25 cellular contexts compared by ENCODE assay signal in the genomic region with DNA sequence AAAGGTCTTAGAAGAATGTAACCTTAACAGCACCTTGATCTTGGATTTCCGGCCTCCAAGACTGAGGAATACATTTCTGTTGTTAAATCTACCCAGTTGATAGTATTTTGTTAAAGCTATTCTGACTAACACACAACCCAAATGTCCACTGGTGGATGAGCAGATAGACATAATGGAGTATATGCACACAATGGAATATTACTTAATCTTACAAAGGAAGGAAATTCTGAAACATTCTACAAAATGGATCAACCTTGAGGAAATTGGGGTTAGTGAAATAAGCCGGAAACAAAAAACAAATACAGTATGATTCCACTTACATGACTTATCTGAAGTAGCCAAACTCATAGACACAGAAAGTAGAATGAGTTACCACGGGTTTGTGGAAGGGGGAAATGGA.
"Had no signal": no experiment of that assay in that cellular context is flagged by ENCODE, and none has a peak within 500 bp of the region (broad histone marks: within the 10 kb centered on the region; RNA-seq: fewer than 3 reads in every experiment).

No MANE protein-coding gene starts in this region.

- ATAC-seq: gastrocnemius medialis; left lung; natural killer cell; stimulated activated memory B cell treated with anti-CD40 and anti-IgM and Interleukin-4, amounts not matched to agents 10 μg/mL and 1 μg/mL and 100 μg/mL, for 72 hours had no signal

- H3K27me3 Mint-ChIP-seq: activated CD4-positive, alpha-beta memory T cell treated with anti-CD3 and anti-CD28 coated beads, Interleukin-2, amount 10 ng/mL, durations not matched to agents 7 days and 5 days; activated CD4-positive, alpha-beta T cell treated with anti-CD3 and anti-CD28 coated beads, Interleukin-2, amount 10 ng/mL, durations not matched to agents 7 days and 5 days; activated naive CD4-positive, alpha-beta T cell treated with anti-CD3 and anti-CD28 coated beads, Interleukin-2, amount 10 ng/mL, durations not matched to agents 7 days and 5 days; activated naive CD8-positive, alpha-beta T cell treated with anti-CD3 and anti-CD28 coated beads, Interleukin-2, amount 10 ng/mL, durations not matched to agents 7 days and 5 days; activated T-cell treated with anti-CD3 and anti-CD28 coated beads, Interleukin-2, amount 50 U/mL, for 24 hours; stimulated activated memory B cell treated with anti-CD40 and anti-IgM and Interleukin-4, amounts not matched to agents 10 μg/mL and 1 μg/mL and 100 μg/mL, for 72 hours had no signal

- H3K27ac Mint-ChIP-seq: activated CD4-positive, alpha-beta memory T cell treated with anti-CD3 and anti-CD28 coated beads, Interleukin-2, amount 10 ng/mL, durations not matched to agents 7 days and 5 days; activated CD4-positive, alpha-beta T cell treated with anti-CD3 and anti-CD28 coated beads, Interleukin-2, amount 10 ng/mL, durations not matched to agents 7 days and 5 days; activated naive CD4-positive, alpha-beta T cell treated with anti-CD3 and anti-CD28 coated beads, Interleukin-2, amount 10 ng/mL, durations not matched to agents 7 days and 5 days; activated naive CD8-positive, alpha-beta T cell treated with anti-CD3 and anti-CD28 coated beads, Interleukin-2, amount 10 ng/mL, durations not matched to agents 7 days and 5 days; activated T-cell treated with anti-CD3 and anti-CD28 coated beads, Interleukin-2, amount 50 U/mL, for 24 hours; natural killer cell; neural progenitor cell; stimulated activated memory B cell treated with anti-CD40 and anti-IgM and Interleukin-4, amounts not matched to agents 10 μg/mL and 1 μg/mL and 100 μg/mL, for 72 hours; WTC11 had no signal

- H3K36me3 Mint-ChIP-seq: activated naive CD4-positive, alpha-beta T cell treated with anti-CD3 and anti-CD28 coated beads, Interleukin-2, amount 10 ng/mL, durations not matched to agents 7 days and 5 days; activated naive CD8-positive, alpha-beta T cell treated with anti-CD3 and anti-CD28 coated beads, Interleukin-2, amount 10 ng/mL, durations not matched to agents 7 days and 5 days; brain; natural killer cell; neural progenitor cell; stimulated activated memory B cell treated with anti-CD40 and anti-IgM and Interleukin-4, amounts not matched to agents 10 μg/mL and 1 μg/mL and 100 μg/mL, for 72 hours; WTC11 had no signal

- H3K4me3 Mint-ChIP-seq: activated CD4-positive, alpha-beta memory T cell treated with anti-CD3 and anti-CD28 coated beads, Interleukin-2, amount 10 ng/mL, durations not matched to agents 7 days and 5 days; activated CD4-positive, alpha-beta T cell treated with anti-CD3 and anti-CD28 coated beads, Interleukin-2, amount 10 ng/mL, durations not matched to agents 7 days and 5 days; activated naive CD4-positive, alpha-beta T cell treated with anti-CD3 and anti-CD28 coated beads, Interleukin-2, amount 10 ng/mL, durations not matched to agents 7 days and 5 days; activated naive CD8-positive, alpha-beta T cell treated with anti-CD3 and anti-CD28 coated beads, Interleukin-2, amount 10 ng/mL, durations not matched to agents 7 days and 5 days; activated T-cell treated with anti-CD3 and anti-CD28 coated beads, Interleukin-2, amount 50 U/mL, for 24 hours; natural killer cell; neural progenitor cell; stimulated activated memory B cell treated with anti-CD40 and anti-IgM and Interleukin-4, amounts not matched to agents 10 μg/mL and 1 μg/mL and 100 μg/mL, for 72 hours; WTC11 had no signal

- H3K4me1 Mint-ChIP-seq: activated CD4-positive, alpha-beta memory T cell treated with anti-CD3 and anti-CD28 coated beads, Interleukin-2, amount 10 ng/mL, durations not matched to agents 7 days and 5 days; activated CD4-positive, alpha-beta T cell treated with anti-CD3 and anti-CD28 coated beads, Interleukin-2, amount 10 ng/mL, durations not matched to agents 7 days and 5 days; activated naive CD4-positive, alpha-beta T cell treated with anti-CD3 and anti-CD28 coated beads, Interleukin-2, amount 10 ng/mL, durations not matched to agents 7 days and 5 days; activated naive CD8-positive, alpha-beta T cell treated with anti-CD3 and anti-CD28 coated beads, Interleukin-2, amount 10 ng/mL, durations not matched to agents 7 days and 5 days; natural killer cell; stimulated activated memory B cell treated with anti-CD40 and anti-IgM and Interleukin-4, amounts not matched to agents 10 μg/mL and 1 μg/mL and 100 μg/mL, for 72 hours had no signal

- DNase-seq: activated CD4-positive, alpha-beta memory T cell treated with anti-CD3 and anti-CD28 coated beads, Interleukin-2, amount 10 ng/mL, durations not matched to agents 7 days and 5 days; activated CD4-positive, alpha-beta T cell treated with anti-CD3 and anti-CD28 coated beads for 1 hour; activated CD4-positive, alpha-beta T cell treated with anti-CD3 and anti-CD28 coated beads, Interleukin-2, amount 10 ng/mL, durations not matched to agents 7 days and 5 days; activated CD8-positive, alpha-beta memory T cell treated with anti-CD3 and anti-CD28 coated beads, Interleukin-2, amount 50 U/mL, for 48 hours; activated gamma-delta T cell; activated naive CD4-positive, alpha-beta T cell treated with anti-CD3 and anti-CD28 coated beads, Interleukin-2, amount 10 ng/mL, durations not matched to agents 7 days and 5 days; activated naive CD8-positive, alpha-beta T cell treated with anti-CD3 and anti-CD28 coated beads, Interleukin-2, amount 10 ng/mL, durations not matched to agents 7 days and 5 days; activated T-cell treated with anti-CD3 and anti-CD28 coated beads, Interleukin-2, amount 50 U/mL, for 24 hours; gastrocnemius medialis; glutamatergic neuron; left lung; mesendoderm; natural killer cell; stimulated activated CD4-positive, alpha-beta T cell treated with anti-CD3 and anti-CD28 coated beads, Interleukin-1b, Interleukin-23, amount 100 ng/mL, for 48 hours; stimulated activated CD4-positive, alpha-beta T cell treated with anti-CD3 and anti-CD28 coated beads, Interleukin-4, amount 100 ng/mL, for 4 hours; stimulated activated CD8-positive, alpha-beta memory T cell treated with anti-CD3 and anti-CD28 coated beads, Interleukin-4, amount 100 ng/mL, for 48 hours; stomach; T1000; thyroid gland; upper lobe of left lung had no signal

- H3K9me3 Mint-ChIP-seq: activated CD4-positive, alpha-beta T cell treated with anti-CD3 and anti-CD28 coated beads, Interleukin-2, amount 10 ng/mL, durations not matched to agents 7 days and 5 days; activated naive CD4-positive, alpha-beta T cell treated with anti-CD3 and anti-CD28 coated beads, Interleukin-2, amount 10 ng/mL, durations not matched to agents 7 days and 5 days; activated naive CD8-positive, alpha-beta T cell treated with anti-CD3 and anti-CD28 coated beads, Interleukin-2, amount 10 ng/mL, durations not matched to agents 7 days and 5 days; neural progenitor cell; stimulated activated memory B cell treated with anti-CD40 and anti-IgM and Interleukin-4, amounts not matched to agents 10 μg/mL and 1 μg/mL and 100 μg/mL, for 72 hours; WTC11 had no signal

- FAIRE-seq: islet of Langerhans had no signal
